Comparison of ENCODE assay signal across 9 cellular contexts in the genomic region with DNA sequence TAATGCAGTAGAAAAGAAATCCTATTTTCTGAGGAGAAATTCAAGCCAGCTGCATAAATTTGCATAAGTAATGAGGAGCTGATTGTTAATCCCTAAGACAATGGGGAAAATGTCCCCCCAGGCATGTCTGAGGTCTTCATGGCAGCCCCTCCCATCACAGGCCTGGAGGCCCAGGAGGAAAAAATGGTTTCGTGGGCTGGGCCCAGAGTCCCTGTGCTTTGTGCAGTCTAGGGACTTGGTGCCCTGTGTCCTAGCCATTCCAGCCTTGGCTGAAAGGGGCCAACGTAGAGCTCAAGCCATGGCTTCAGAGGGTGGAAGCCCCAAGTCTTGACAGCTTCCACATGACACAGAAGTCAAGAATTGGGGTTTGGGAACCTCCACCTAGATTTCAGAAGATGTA.
"Had no signal": no experiment of that assay in that cellular context is flagged by ENCODE, and none has a peak within 500 bp of the region (broad histone marks: within the 10 kb centered on the region; RNA-seq: fewer than 3 reads in every experiment).

No MANE protein-coding gene starts in this region.

- H3K36me3 ChIP-seq: HAP-1 had no signal

- H3K4me1 ChIP-seq: HAP-1 had no signal

- H3K4me2 ChIP-seq: KMS-11 had no signal

- DNase-seq: GM23248, GOT3, H7, IMR-90, KBM-7 had no signal

- H3K9ac ChIP-seq: GM23248, KMS-11 had no signal

- H3K9me3 ChIP-seq: HAP-1 had no signal

- H2AFZ ChIP-seq: GM23248 had no signal

- H3K27ac ChIP-seq: GM23248, HL-60, KMS-11 had no signal

- H3K4me3 ChIP-seq: GM23248, HAP-1 had no signal

- ATAC-seq: HCT116 had no signal
